In the genomic region with DNA sequence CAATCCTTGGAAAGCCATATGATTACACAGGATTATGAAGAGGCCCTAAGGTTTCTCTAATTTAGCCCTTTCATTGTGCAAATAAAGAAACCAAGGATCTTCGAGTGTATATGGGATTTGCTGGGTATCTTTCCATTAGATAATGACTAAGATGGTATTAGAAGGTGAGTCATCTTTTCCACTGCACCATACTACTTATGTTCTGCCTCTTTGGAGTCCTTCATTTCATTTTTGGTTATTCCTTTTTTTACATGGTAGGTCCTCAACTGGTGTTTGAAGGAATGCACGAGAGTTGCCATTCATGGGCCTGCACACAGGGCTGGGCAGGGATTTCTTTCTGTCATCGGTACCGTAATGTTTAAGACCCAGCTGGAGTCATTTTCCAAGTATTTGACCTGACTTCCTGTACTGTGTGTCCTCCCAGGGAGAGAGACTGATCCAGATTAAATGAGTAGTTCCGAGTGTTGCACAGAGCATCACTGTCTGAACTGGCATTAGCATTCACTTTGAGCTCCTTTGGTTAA, we compare ENCODE assay signal across 10 cellular contexts.
DNase-seq lines count a peak whose midpoint lies in the region; ATAC-seq and TF ChIP-seq lines count a peak whose summit lies in the region.
"Had no signal": no experiment of that assay in that cellular context is flagged by ENCODE, and none has a peak within 500 bp of the region (broad histone marks: within the 10 kb centered on the region; RNA-seq: fewer than 3 reads in every experiment).

No MANE protein-coding gene starts in this region.

- H3K4me1 ChIP-seq in adipocyte (ENCODE audit: control insufficient read depth, insufficient read depth, low read length) (peaks cover 29% of the 10 kb centered on the region), right cardiac atrium (ENCODE audit: control insufficient read depth, insufficient read depth, low read length) (peaks cover 16% of the 10 kb centered on the region), tibial artery (peaks cover 0 to 41% (median 32%) of the 10 kb centered on the region in 4 donors)

- 46% methylated on average over 5 of the region's 5 CpGs for WGBS in right cardiac atrium
- 51 to 64% methylated on average over 5 of the region's 5 CpGs for WGBS in lower leg skin, 2 donors

- no peaks in the 10 kb centered on the region for H3K9me3 ChIP-seq in adipocyte (ENCODE audit: control insufficient read depth, low read length)
- H3K9me3 ChIP-seq in right cardiac atrium (ENCODE audit: control insufficient read depth, low read length) = no peaks in the 10 kb centered on the region
- no peaks in the 10 kb centered on the region for H3K9me3 ChIP-seq in tibial artery

- no peaks in the 10 kb centered on the region for H3K27me3 ChIP-seq in adipocyte (replicated peaks; ENCODE audit: control insufficient read depth, insufficient read depth, low read length)
- no peaks in the 10 kb centered on the region for H3K27me3 ChIP-seq in right cardiac atrium (ENCODE audit: control insufficient read depth, insufficient read depth)
- H3K27me3 ChIP-seq in tibial artery = no peaks in the 10 kb centered on the region

- H3K9ac ChIP-seq in adipocyte (ENCODE audit: low read length) = no peak overlapping the region

- ATAC-seq in right cardiac atrium = peak; percentile 67 to 86
- no peak for ATAC-seq in GM19324 (IDR thresholded peaks at IDR 0.05; ENCODE audit: low FRiP score, unreplicated experiment)

- TF ChIP-seq CTCF in tibial artery (IDR thresholded peaks at IDR 0.05) (no peak), lower leg skin (IDR thresholded peaks at IDR 0.05) (no peak)

- no peak overlapping the region for H3K4me3 Mint-ChIP-seq in activated CD4-positive, alpha-beta T cell treated with anti-CD3 and anti-CD28 coated beads, Interleukin-2, amount 10 ng/mL, durations not matched to agents 7 days and 5 days
- H3K4me3 Mint-ChIP-seq: H9 had no signal

- H3K27ac ChIP-seq in right cardiac atrium (ENCODE audit: low read length) = peak overlapping the region; percentile 56
- H3K27ac ChIP-seq in tibial artery = peak overlapping the region; percentile 51 to 70

- intact Hi-C loops in right cardiac atrium (cut with DNase I) (loop anchor here in 1 of 4 donors (5.0 to 10.0 kb wide), 2 partner anchors 48 to 120 kb away; partner anchors contain the start of gene DUSP16), tibial artery (cut with DNase I; ENCODE audit: low total_unique reads) (no loop called here), lower leg skin (cut with DNase I; ENCODE audit: low total_unique reads) (no loop called here)

- no peaks in the 10 kb centered on the region for H3K27me3 Mint-ChIP-seq in activated CD4-positive, alpha-beta T cell treated with anti-CD3 and anti-CD28 coated beads, Interleukin-2, amount 10 ng/mL, durations not matched to agents 7 days and 5 days

- peaks cover 28% of the 10 kb centered on the region for H3K36me3 Mint-ChIP-seq in activated CD4-positive, alpha-beta T cell treated with anti-CD3 and anti-CD28 coated beads, Interleukin-2, amount 10 ng/mL, durations not matched to agents 7 days and 5 days (ENCODE audit: low read depth)

- no peak for DNase-seq in activated CD4-positive, alpha-beta T cell treated with anti-CD3 and anti-CD28 coated beads, Interleukin-2, amount 10 ng/mL, durations not matched to agents 7 days and 5 days
- no peak for DNase-seq in activated CD4-positive, alpha-beta T cell treated with anti-CD3 and anti-CD28 coated beads, Interleukin-2, amount 50 U/mL, for 4 hours
- DNase-seq in adipocyte (ENCODE audit: low read depth) (peak; percentile 39), right cardiac atrium (no peak), tibial artery (no peak), hypothalamus (lab: John Stamatoyannopoulos, UW) (no peak), lower leg skin (ENCODE audit: low spot score in 2 of 2) (no peak)
- DNase-seq: H9, head of caudate nucleus had no signal

- H3K4me1 Mint-ChIP-seq in activated CD4-positive, alpha-beta T cell treated with anti-CD3 and anti-CD28 coated beads, Interleukin-2, amount 10 ng/mL, durations not matched to agents 7 days and 5 days = peaks cover 68% of the 10 kb centered on the region

- no peaks in the 10 kb centered on the region for H3K9me3 Mint-ChIP-seq in activated CD4-positive, alpha-beta T cell treated with anti-CD3 and anti-CD28 coated beads, Interleukin-2, amount 10 ng/mL, durations not matched to agents 7 days and 5 days
- H3K9me3 Mint-ChIP-seq: H9 had no signal

- CTCF ChIA-PET in activated CD4-positive, alpha-beta T cell treated with anti-CD3 and anti-CD28 coated beads, Interleukin-2, amount 10 ng/mL, durations not matched to agents 7 days and 5 days (lab: Charles Lee) = interaction anchor here (0.7 to 1.9 kb wide), 10 partner anchors 13 to 77 kb away, joined by 3 to 8 read pairs (median 3); no protein-coding TSS in a partner anchor

- POLR2A ChIA-PET in activated CD4-positive, alpha-beta T cell treated with anti-CD3 and anti-CD28 coated beads, Interleukin-2, amount 10 ng/mL, durations not matched to agents 7 days and 5 days (lab: Charles Lee) = interaction anchor here (0.6 kb wide), 1 partner anchor 119 kb away, joined by 3 read pairs; no protein-coding TSS in a partner anchor

- H3K27ac Mint-ChIP-seq in activated CD4-positive, alpha-beta T cell treated with anti-CD3 and anti-CD28 coated beads, Interleukin-2, amount 10 ng/mL, durations not matched to agents 7 days and 5 days = peak overlapping the region; percentile 94

- TF ChIP-seq POLR2A in lower leg skin (IDR thresholded peaks at IDR 0.05) = no peak

- H3K36me3 ChIP-seq in adipocyte (ENCODE audit: control insufficient read depth, insufficient read depth, low read length, severe bottlenecking) (no peaks in the 10 kb centered on the region), tibial artery (no peaks in the 10 kb centered on the region)

- H3K4me3 ChIP-seq in adipocyte (ENCODE audit: low read length) = no peak overlapping the region
- H3K4me3 ChIP-seq in right cardiac atrium (ENCODE audit: low read length) = no peak overlapping the region
- no peak overlapping the region for H3K4me3 ChIP-seq in tibial artery
- no peak overlapping the region for H3K4me3 ChIP-seq in lower leg skin (ENCODE audit: low read depth, poor library complexity, severe bottlenecking)
